11 cellular contexts compared by ENCODE assay signal in the genomic region with DNA sequence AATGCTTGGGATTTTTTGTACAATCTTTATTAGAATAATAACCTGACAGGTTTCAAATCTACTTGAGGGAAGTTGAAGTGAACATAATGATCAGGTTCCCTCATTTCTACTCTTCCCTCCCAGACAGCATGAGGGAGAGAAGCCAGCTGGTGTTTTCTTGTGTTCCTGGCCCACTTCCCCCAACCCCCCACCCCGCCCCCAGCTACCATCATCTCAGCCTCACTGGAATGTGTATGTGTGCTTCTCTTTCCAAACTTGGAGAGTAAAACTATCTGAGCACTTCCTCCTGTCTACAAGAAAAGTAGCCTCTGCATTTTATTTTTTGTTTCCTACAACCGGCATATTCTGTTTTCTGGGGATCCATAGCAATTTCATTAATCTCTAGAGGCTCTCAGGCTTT. TPM values are rescaled to one million over a fixed set of nuclear protein-coding genes. Genes with fewer than 3 reads are reported as not detected.
DNase-seq lines count a peak whose midpoint lies in the region; ATAC-seq and TF ChIP-seq lines count a peak whose summit lies in the region.
"Had no signal": no experiment of that assay in that cellular context is flagged by ENCODE, and none has a peak within 500 bp of the region (broad histone marks: within the 10 kb centered on the region; RNA-seq: fewer than 3 reads in every experiment).

No MANE protein-coding gene starts in this region.

- ATAC-seq in right cardiac atrium (no peak), GM21526 (IDR thresholded peaks at IDR 0.05; ENCODE audit: low FRiP score, unreplicated experiment) (no peak), GM19328 (IDR thresholded peaks at IDR 0.05; ENCODE audit: unreplicated experiment) (no peak)

- no peaks in the 10 kb centered on the region for H3K27me3 Mint-ChIP-seq in brain
- H3K27me3 Mint-ChIP-seq: activated naive CD8-positive, alpha-beta T cell; memory B cell had no signal

- peak overlapping the region; percentile 23 to 92 (median 89) for H3K27ac Mint-ChIP-seq in brain
- H3K27ac Mint-ChIP-seq: activated naive CD8-positive, alpha-beta T cell; memory B cell had no signal

- H3K36me3 Mint-ChIP-seq in brain, result peaks cover 6% of the 10 kb centered on the region

- H3K27me3 ChIP-seq in cardiac muscle cell (no peaks in the 10 kb centered on the region), right cardiac atrium (ENCODE audit: control insufficient read depth, insufficient read depth) (no peaks in the 10 kb centered on the region)

- WGBS in right cardiac atrium, result 56% methylated on average over 2 of the region's 2 CpGs
- WGBS in mesodermal cell (ENCODE audit: insufficient coverage in 2 of 2), 2 experiments, result 67% methylated on average over 1 of the region's 2 CpGs; no CpG with 5 or more reads in 1 of the 2 experiments

- H3K9me3 ChIP-seq in cardiac muscle cell (ENCODE audit: low read depth) (no peaks in the 10 kb centered on the region), right cardiac atrium (ENCODE audit: control insufficient read depth, low read length) (no peaks in the 10 kb centered on the region), mesodermal cell (ENCODE audit: control insufficient read depth, low read length) (no peaks in the 10 kb centered on the region)

- intact Hi-C loops in right cardiac atrium (cut with DNase I), result no loop called here

- DNase-seq in cardiac muscle cell (ENCODE audit: low read depth in 1 of 2, low spot score in 1 of 2) (peak; percentile 3 to 42), right cardiac atrium (no peak), NCI-H1417 treated with DMSO at 0.1 percent for 48 hours (lab: John Stamatoyannopoulos, UW) (no peak)
- DNase-seq in stimulated activated CD8-positive, alpha-beta memory T cell treated with anti-CD3 and anti-CD28 coated beads, Interleukin-4, amount 100 ng/mL, for 48 hours, result no peak
- DNase-seq: activated CD4-positive, CD25-positive, alpha-beta regulatory T cell had no signal

- H3K36me3 ChIP-seq in cardiac muscle cell (no peaks in the 10 kb centered on the region), mesodermal cell (ENCODE audit: control insufficient read depth, insufficient read depth, low read length) (peaks cover 4% of the 10 kb centered on the region)

- H3K4me3 ChIP-seq in cardiac muscle cell, result no peak overlapping the region
- H3K4me3 ChIP-seq in right cardiac atrium (ENCODE audit: low read length), result no peak overlapping the region
- no peak overlapping the region for H3K4me3 ChIP-seq in mesodermal cell (ENCODE audit: extremely low read depth, insufficient read depth, low read length, poor library complexity, severe bottlenecking)

- H3K27ac ChIP-seq in cardiac muscle cell (peak overlapping the region; percentile 61), right cardiac atrium (ENCODE audit: low read length) (no peak overlapping the region), mesodermal cell (ENCODE audit: low read depth, low read length, severe bottlenecking) (peak overlapping the region; percentile 68)

- H3K4me1 ChIP-seq in cardiac muscle cell (ENCODE audit: low read depth), result peaks cover 25% of the 10 kb centered on the region
- H3K4me1 ChIP-seq in right cardiac atrium (ENCODE audit: control insufficient read depth, insufficient read depth, low read length), result no peaks in the 10 kb centered on the region
- H3K4me1 ChIP-seq in mesodermal cell (ENCODE audit: control insufficient read depth, insufficient read depth, low read length, poor library complexity, severe bottlenecking), result peaks cover 27% of the 10 kb centered on the region

- peaks cover 51% of the 10 kb centered on the region for H3K4me1 Mint-ChIP-seq in brain

- no peaks in the 10 kb centered on the region for H3K9me3 Mint-ChIP-seq in brain
- H3K9me3 Mint-ChIP-seq: memory B cell had no signal

- peak overlapping the region in 4 of 5 experiments; percentile 2 to 77 (median 47) for H3K4me3 Mint-ChIP-seq in brain
- H3K4me3 Mint-ChIP-seq: activated naive CD8-positive, alpha-beta T cell; memory B cell had no signal

- no peak for TF ChIP-seq CTCF in cardiac muscle cell (IDR thresholded peaks at IDR 0.05; ENCODE audit: low read depth, low read length)
- TF ChIP-seq CTCF in brain (conservative IDR thresholded peaks at IDR 0.05), result no peak

RNA-seq across cellular contexts. Expression of a gene that starts 53.7 kb away (rescaled TPM):
- total RNA-seq in cardiac muscle cell, result 1.3 and 1.5 TPM in 2 replicates
- polyA plus RNA-seq in cardiac muscle cell, result 0.92 TPM in 1 of 2 replicates, not detected in the other
- total RNA-seq in right cardiac atrium, result 1 to 10 TPM; 2.5 to 5.7 (median 2.7) TPM
- 0.81 TPM for polyA plus RNA-seq in right cardiac atrium
- 1.0 TPM for polyA plus RNA-seq in brain (ENCODE audit: insufficient read depth, low read depth, low replicate concordance)
- 1.2 TPM for polyA plus RNA-seq in mesodermal cell (2013, experiment 1 of 2)
- 0.86 TPM for polyA plus RNA-seq in mesodermal cell (2013, experiment 2 of 2)

RNA-seq across cellular contexts. Expression of a gene that starts 54.5 kb away (rescaled TPM):
- total RNA-seq in cardiac muscle cell (6.7 and 11.2 TPM in 2 replicates), right cardiac atrium (10 to 100 TPM in 1 of 4 donors, 1 to 10 TPM in 3; 7.7 to 12.4 (median 9.4) TPM)
- polyA plus RNA-seq in cardiac muscle cell (14.2 and 18.8 TPM in 2 replicates), right cardiac atrium (2.9 TPM), brain (ENCODE audit: insufficient read depth, low read depth, low replicate concordance) (5.5 TPM)
- 25.9 TPM for polyA plus RNA-seq in mesodermal cell (2013, experiment 1 of 2)
- 31.5 TPM for polyA plus RNA-seq in mesodermal cell (2013, experiment 2 of 2)

Comparison
In these comparisons a context has a peak if more than half of its experiments do, and no peak if none do; other contexts are left out.
1. DNase-seq: peak in cardiac muscle cell (2 of 2); none in right cardiac atrium (0 of 3), stimulated activated CD8-positive, alpha-beta memory T cell treated with anti-CD3 and anti-CD28 coated beads, Interleukin-4, amount 100 ng/mL, for 48 hours (single experiment) and NCI-H1417 treated with DMSO at 0.1 percent for 48 hours (single experiment).